In the genomic region with DNA sequence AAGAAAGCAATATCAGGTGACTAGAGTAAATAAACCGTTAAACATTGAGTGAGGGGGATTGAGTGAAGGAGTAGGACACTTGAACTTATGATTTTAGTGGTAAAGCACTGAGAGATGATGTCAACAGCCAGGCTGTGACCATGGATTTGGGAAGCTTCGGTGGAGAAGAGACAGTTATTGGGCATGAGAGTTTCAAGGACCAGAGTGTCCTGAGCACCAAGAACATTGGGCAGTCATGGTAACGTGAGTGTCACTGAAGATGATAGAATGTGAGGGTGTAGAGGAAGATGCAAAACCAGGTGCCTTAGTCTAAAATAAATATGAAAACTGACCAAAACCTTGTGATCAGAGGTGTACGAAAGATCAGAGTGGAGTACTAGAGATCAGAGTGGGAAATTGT, we compare ENCODE assay signal across 19 cellular contexts.
"Had no signal": no experiment of that assay in that cellular context is flagged by ENCODE, and none has a peak within 500 bp of the region (broad histone marks: within the 10 kb centered on the region; RNA-seq: fewer than 3 reads in every experiment).

No MANE protein-coding gene starts in this region.

- H3K4me1 ChIP-seq: colonic mucosa, esophagus muscularis mucosa, left lung had no signal

- H3K4me3 ChIP-seq: colonic mucosa, esophagus muscularis mucosa, hepatocyte, left lung, mucosa of descending colon, pancreas, thoracic aorta had no signal

- H3K27me3 ChIP-seq: colonic mucosa, esophagus muscularis mucosa, hepatocyte, pancreas had no signal

- H3K36me3 ChIP-seq: colonic mucosa, esophagus muscularis mucosa, left lung, pancreas, thoracic aorta had no signal

- H3K9me3 ChIP-seq: colonic mucosa, pancreas, thoracic aorta had no signal

- DNase-seq: activated B cell treated with CpG ODN at 0.5 μM for 24 hours; activated CD4-positive, alpha-beta T cell treated with anti-CD3 and anti-CD28 coated beads for 48 hours; activated CD8-positive, alpha-beta memory T cell treated with anti-CD3 and anti-CD28 coated beads, Interleukin-2, amount 50 U/mL, for 4 hours; activated CD8-positive, alpha-beta T cell treated with anti-CD3 and anti-CD28 coated beads for 36 hours; activated naive CD8-positive, alpha-beta T cell treated with anti-CD3 and anti-CD28 coated beads for 36 hours; activated T-cell treated with anti-CD3 and anti-CD28 coated beads, Interleukin-2, amount 50 U/mL, for 72 hours; amygdala; central memory CD4-positive, alpha-beta T cell; colonic mucosa; islet precursor cell; left lung; mucosa of descending colon; naive thymus-derived CD4-positive, alpha-beta T cell; pancreas; stimulated activated CD4-positive, alpha-beta T cell treated with anti-CD3 and anti-CD28 coated beads, Interleukin-2, amount 100 ng/mL, for 24 hours had no signal

- H3K27ac ChIP-seq: colonic mucosa, esophagus muscularis mucosa, hepatocyte, left lung, pancreas, thoracic aorta had no signal

- ATAC-seq: activated CD8-positive, alpha-beta T cell treated with anti-CD3 and anti-CD28 coated beads for 36 hours; activated T-cell treated with anti-CD3 and anti-CD28 coated beads, Interleukin-2, amount 50 U/mL, for 72 hours; left lung; mucosa of descending colon; naive thymus-derived CD4-positive, alpha-beta T cell; pancreas; stimulated activated effector memory CD8-positive, alpha-beta T cell treated with anti-CD3 and anti-CD28 coated beads, Interleukin-12 subunit alpha, Interleukin-12 subunit beta, amount 100 ng/mL, for 72 hours had no signal
